In the genomic region with DNA sequence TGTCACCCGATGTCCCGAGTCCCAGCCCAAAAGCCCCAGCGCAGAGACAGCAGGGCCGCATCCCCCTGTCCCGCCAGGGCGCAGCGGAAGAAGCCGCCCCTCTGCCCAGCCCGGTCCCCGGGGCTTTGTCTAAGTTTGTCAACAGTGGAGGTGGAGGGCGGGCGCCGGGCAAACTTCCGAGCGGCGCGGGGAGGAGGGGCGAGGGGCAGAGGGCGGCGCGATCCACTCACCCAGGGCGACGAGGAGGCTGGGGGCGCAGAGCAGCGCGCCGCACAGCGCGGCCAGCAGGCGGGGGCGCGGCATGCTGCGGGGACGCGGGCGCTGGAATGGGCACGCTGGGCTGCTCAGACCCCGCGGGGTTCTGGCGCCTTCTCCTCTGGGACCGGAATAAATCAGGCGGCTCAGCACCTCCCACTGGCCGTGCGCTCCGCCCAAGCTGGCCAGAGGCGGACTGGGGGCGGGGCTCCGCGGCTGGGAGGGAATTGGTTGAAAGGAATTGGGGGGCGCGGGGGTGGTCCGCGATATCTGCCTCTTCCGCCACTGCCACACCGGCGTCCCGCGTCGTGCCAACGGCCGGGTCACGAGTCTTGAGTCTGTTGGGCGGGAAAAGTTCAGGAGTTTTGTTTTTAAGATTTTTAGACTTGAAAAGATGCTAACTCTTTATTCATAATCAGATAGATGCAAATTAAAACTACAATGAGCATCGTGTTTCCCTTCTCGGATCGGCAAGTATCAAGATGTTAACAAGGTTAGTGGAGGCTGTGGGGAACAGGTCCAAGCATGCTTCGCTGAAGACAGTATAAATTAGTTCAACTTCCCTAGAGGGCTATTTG, we compare ENCODE assay signal across 8 cellular contexts. TPM values are rescaled to one million over a fixed set of nuclear protein-coding genes. Genes with fewer than 3 reads are reported as not detected.
DNase-seq lines count a peak whose midpoint lies in the region; ATAC-seq, FAIRE-seq and TF ChIP-seq lines count a peak whose summit lies in the region.

A gene with protein sequence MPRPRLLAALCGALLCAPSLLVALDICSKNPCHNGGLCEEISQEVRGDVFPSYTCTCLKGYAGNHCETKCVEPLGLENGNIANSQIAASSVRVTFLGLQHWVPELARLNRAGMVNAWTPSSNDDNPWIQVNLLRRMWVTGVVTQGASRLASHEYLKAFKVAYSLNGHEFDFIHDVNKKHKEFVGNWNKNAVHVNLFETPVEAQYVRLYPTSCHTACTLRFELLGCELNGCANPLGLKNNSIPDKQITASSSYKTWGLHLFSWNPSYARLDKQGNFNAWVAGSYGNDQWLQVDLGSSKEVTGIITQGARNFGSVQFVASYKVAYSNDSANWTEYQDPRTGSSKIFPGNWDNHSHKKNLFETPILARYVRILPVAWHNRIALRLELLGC (minus strand): TSS at position 363 of the 833 bp plus-strand sequence. CDS start 60 bp downstream, at position 303.

- no peaks in the 10 kb centered on the region for H3K27me3 ChIP-seq in HUES64 (ENCODE audit: insufficient read depth, low read length)
- no peaks in the 10 kb centered on the region for H3K27me3 ChIP-seq in psoas muscle (ENCODE audit: insufficient read depth in 3 of 3, low read length in 2 of 3)

- ATAC-seq in GM21423 (IDR thresholded peaks at IDR 0.05; ENCODE audit: unreplicated experiment) (peak; percentile 84), left ventricle myocardium superior (peak; percentile 80), psoas muscle (peak; percentile 69 to 76 (median 74))

- WGBS in HUES64, result under 1% methylated on average over 66 of the region's 67 CpGs
- WGBS in psoas muscle, 3 donors, result 1 to 2% (median 1%) methylated on average over 36 to 67 of the region's 67 CpGs

- H3K36me3 ChIP-seq in HUES64 (ENCODE audit: insufficient read depth, low read length) (peaks cover 30% of the 10 kb centered on the region), psoas muscle (ENCODE audit: insufficient read depth in 1 of 2, low read depth in 1 of 2) (peaks cover 6 to 19% of the 10 kb centered on the region in 2 donors)

- no peak for FAIRE-seq in urothelium cell line (lab: Jason Lieb, UNC)

- peaks cover 15% of the 10 kb centered on the region for H3K4me1 ChIP-seq in HUES64 (ENCODE audit: insufficient read depth, low read length)
- peaks cover 54% of the 10 kb centered on the region for H3K4me1 ChIP-seq in psoas muscle

- no peak for TF ChIP-seq CTCF in psoas muscle (IDR thresholded peaks at IDR 0.05)

- DNase-seq in Caki2 (ENCODE audit: low read depth), result peak; percentile 85
- DNase-seq in T-helper 2 cell, result peak; percentile 52 to 81 (median 62)
- DNase-seq in amniotic stem cell (lab: John Stamatoyannopoulos, UW), result peak; percentile 63
- DNase-seq in left ventricle myocardium superior, result peak; percentile 91
- DNase-seq in psoas muscle, result peak; percentile 85 to 93
- DNase-seq in urothelium cell line (ENCODE audit: low spot score), result peak; percentile 88

- peak within 1 kb of the TSS; percentile 85 for H3K9ac ChIP-seq in HUES64 (ENCODE audit: low read depth, low read length)

- intact Hi-C loops in left ventricle myocardium superior (cut with micrococcal nuclease) (no loop called here), psoas muscle (cut with DNase I) (loop anchor here in 1 of 2 donors (5.0 kb wide), 1 partner anchor 174 kb away; a partner anchor contains a TSS)

- H3K27ac ChIP-seq in HUES64 (ENCODE audit: low read depth, low read length) (peak within 1 kb of the TSS; percentile 47), psoas muscle (peak within 1 kb of the TSS; percentile 93)

- H3K4me3 ChIP-seq in HUES64 (ENCODE audit: low read length), result peak within 1 kb of the TSS; percentile 99
- H3K4me3 ChIP-seq in psoas muscle, result peak within 1 kb of the TSS; percentile 92

- in situ Hi-C loops in Caki2 (cut with HindIII; ENCODE audit: low pct_unique_long_range_greater_than_20kb, low sequenced_read_pairs), result no loop called here

- H3K9me3 ChIP-seq in HUES64 (ENCODE audit: insufficient read depth, low read depth, low read length), result no peaks in the 10 kb centered on the region
- H3K9me3 ChIP-seq in psoas muscle, result no peaks in the 10 kb centered on the region

RNA-seq across cellular contexts. Expression of the gene that starts here (rescaled TPM):
- 141 and 157 TPM in 2 replicates for total RNA-seq in Caki2 (2014; rRNA removed; shearing (Covaris generic); ENCODE audit: low replicate concordance)
- 297 TPM for polyA plus RNA-seq in HUES64 (2013, experiment 1 of 2)
- polyA plus RNA-seq in HUES64 (2013, experiment 2 of 2), result 304 TPM
- total RNA-seq in left ventricle myocardium superior, result 322 TPM
- 100 to 1,000 TPM; 137 to 771 (median 335) TPM for total RNA-seq in psoas muscle
- 100 to 1,000 TPM; 218 to 274 (median 253) TPM for polyA plus RNA-seq in psoas muscle

Comparison
In these comparisons a context has a peak if more than half of its experiments do, and no peak if none do; other contexts are left out.
1. Peak in every context shown above with its lines: DNase-seq, ATAC-seq, H3K4me3 ChIP-seq and H3K27ac ChIP-seq.